Comparison of ENCODE assay signal across 18 cellular contexts in the genomic region with DNA sequence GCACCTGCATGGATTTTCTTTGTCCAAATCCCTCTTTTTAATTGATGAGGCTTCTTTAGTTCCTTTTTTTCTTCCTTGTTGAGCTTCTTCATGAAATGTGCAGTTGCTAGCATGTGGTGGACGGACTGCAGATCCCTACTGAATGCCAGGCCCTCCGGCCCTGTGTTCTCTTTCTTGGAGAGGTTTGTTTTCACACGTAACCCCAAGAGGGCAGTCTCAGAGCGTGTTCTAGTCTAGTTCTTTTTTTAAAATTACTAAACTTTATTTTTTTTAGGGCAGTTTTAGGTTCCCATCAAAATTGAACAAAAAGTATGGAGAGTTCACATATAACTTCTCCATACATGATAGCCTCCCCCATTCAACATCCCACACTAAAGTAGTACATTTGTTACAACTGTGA.
DNase-seq lines count a peak whose midpoint lies in the region; ATAC-seq, FAIRE-seq and TF ChIP-seq lines count a peak whose summit lies in the region.
"Had no signal": no experiment of that assay in that cellular context is flagged by ENCODE, and none has a peak within 500 bp of the region (broad histone marks: within the 10 kb centered on the region; RNA-seq: fewer than 3 reads in every experiment).

No MANE protein-coding gene starts in this region.

- no peak overlapping the region for H3K4ac ChIP-seq in mesenchymal stem cell (ENCODE audit: low read depth in 1 of 2, low read length in 2 of 2)
- H3K4ac ChIP-seq in trophoblast cell (ENCODE audit: low read depth, low read length), result no peak overlapping the region

- H3K18ac ChIP-seq in mesenchymal stem cell (ENCODE audit: low read depth in 1 of 2, low read length in 2 of 2) (no peak overlapping the region), trophoblast cell (ENCODE audit: low read length) (no peak overlapping the region)

- TF ChIP-seq CTCF in AG04450 (IDR thresholded peaks at IDR 0.05; ENCODE audit: low read depth, low read length) (peak; percentile 16; the same call in 1 of the 2 replicates), HCT116 (IDR thresholded peaks at IDR 0.05 in 2 of 3, conservative IDR thresholded peaks at IDR 0.05 in 1 of 3; ENCODE audit: borderline replicate concordance in 1 of 3, insufficient read depth in 1 of 3, low read depth in 2 of 3, low read length in 2 of 3) (no peak), dorsolateral prefrontal cortex (IDR thresholded peaks at IDR 0.05 in 54 of 56, conservative IDR thresholded peaks at IDR 0.05 in 2 of 56; ENCODE audit: low read depth in 1 of 56, partially characterized antibody in 56 of 56) (peak in 49 of 56 donors; percentile 24 to 72 (median 46)), HepG2 (CRISPR knock-in tag; IDR thresholded peaks at IDR 0.05) (no peak)

- FAIRE-seq in HepG2 (lab: Jason Lieb, UNC), result no peak

- no peak for DNase-seq in AG04450 (ENCODE audit: low read depth, low spot score)
- DNase-seq in HCT116 (ENCODE audit: low read depth, low spot score), result no peak
- DNase-seq in dorsolateral prefrontal cortex, result peak in 3 of 10 donors; percentile 4 to 30 (median 15)
- DNase-seq in mesenchymal stem cell, result no peak
- DNase-seq in NCI-H2029 treated with DMSO at 0.1 percent for 48 hours (lab: John Stamatoyannopoulos, UW), result no peak
- no peak for DNase-seq in NAMALWA (ENCODE audit: low spot score)
- DNase-seq in HepG2 (ENCODE audit: low spot score), result no peak
- DNase-seq in trophoblast cell, result no peak
- DNase-seq: activated CD4-positive, alpha-beta memory T cell treated with anti-CD3 and anti-CD28 coated beads for 36 hours; activated T-cell treated with anti-CD3 and anti-CD28 coated beads, Interleukin-2, amount 50 U/mL, for 1 hour; GOT3; NCI-H1105; NCI-H69; right cardiac atrium; stimulated activated naive CD4-positive, alpha-beta T cell treated with Interleukin-2 at 50 U/mL for 16 hours; T-cell had no signal

- 95% methylated on average over 2 of the region's 4 CpGs for WGBS in mesenchymal stem cell
- WGBS in HepG2 (ENCODE audit: low lambda C conversion rate), result 2% methylated on average over 4 of the region's 4 CpGs
- no CpG with 5 or more reads among the region's 4 CpGs for WGBS in trophoblast cell (ENCODE audit: extremely low coverage, insufficient coverage, insufficient read length)

- no peak for TF ChIP-seq POLR2A in HCT116 (IDR thresholded peaks at IDR 0.05; ENCODE audit: borderline replicate concordance, extremely low read depth, insufficient read depth, insufficient read length)
- no peak for TF ChIP-seq POLR2A in HepG2 (IDR thresholded peaks at IDR 0.05; ENCODE audit: insufficient read depth in 1 of 2, low read depth in 2 of 2, low read length in 2 of 2)

- H3K9me2 ChIP-seq in HCT116 (ENCODE audit: insufficient read depth), result no peaks in the 10 kb centered on the region

- in situ Hi-C loops in HepG2 (cut with HindIII; ENCODE audit: extremely low pct_ligation_motif_present, low pct_unique_long_range_greater_than_20kb), result no loop called here

- H3K4me2 ChIP-seq in HCT116 (ENCODE audit: low read length) (no peak overlapping the region), mesenchymal stem cell (ENCODE audit: low read length, poor library complexity, severe bottlenecking) (no peak overlapping the region), HepG2 (ENCODE audit: low read depth, low read length) (no peak overlapping the region), trophoblast cell (ENCODE audit: low read length) (no peak overlapping the region)

- H3K4me3 ChIP-seq in AG04450 (ENCODE audit: low read depth, low read length), result no peak overlapping the region
- H3K4me3 ChIP-seq in HCT116 (replicated peaks in 1 of 2; ENCODE audit: low read depth in 1 of 2, low read length in 2 of 2), result no peak overlapping the region
- H3K4me3 ChIP-seq in dorsolateral prefrontal cortex, result no peak overlapping the region
- H3K4me3 ChIP-seq in mesenchymal stem cell (ENCODE audit: insufficient read depth in 1 of 2, low read depth in 1 of 2, low read length in 2 of 2), result no peak overlapping the region
- H3K4me3 ChIP-seq in HepG2 (replicated peaks in 1 of 3; ENCODE audit: insufficient read depth in 1 of 3, low read depth in 2 of 3, low read length in 3 of 3), result no peak overlapping the region
- no peak overlapping the region for H3K4me3 ChIP-seq in trophoblast cell (ENCODE audit: low read depth, low read length)
- H3K4me3 ChIP-seq: esophagus muscularis mucosa had no signal

- TF ChIP-seq RAD21 in HCT116 (IDR thresholded peaks at IDR 0.05; ENCODE audit: low read depth), result peak; percentile 19; the same call in 1 of the 2 replicates
- no peak for TF ChIP-seq RAD21 in HepG2 (CRISPR knock-in tag; IDR thresholded peaks at IDR 0.05)

- H2BK15ac ChIP-seq in mesenchymal stem cell (ENCODE audit: low read depth, poor library complexity, severe bottlenecking), result no peak overlapping the region

- CTCF ChIA-PET in AG04450 (lab: Charles Lee) (interaction anchor here (0.6 to 1.1 kb wide), 3 partner anchors 46 to 1500 kb away, joined by 3 to 5 read pairs (median 3); no protein-coding TSS in a partner anchor), HCT116 (lab: Charles Lee) (interaction anchor here (0.7 kb wide), 1 partner anchor 484 kb away, joined by 4 read pairs; no protein-coding TSS in a partner anchor), HepG2 (lab: Yijun Ruan, JAX; ENCODE audit: low intra/inter-chr PET ratio, low total read pairs) (no interaction called here)

- intact Hi-C loops in HCT116 (cut with micrococcal nuclease), result loop anchor here (5.0 kb wide), 1 partner anchor 1498 kb away; no protein-coding TSS in a partner anchor
- intact Hi-C loops in dorsolateral prefrontal cortex (cut with DNase I), result loop anchor here in 1 of 2 donors (5.0 kb wide), 4 partner anchors 47 to 482 kb away; partner anchors contain the start of gene CTTNBP2
- intact Hi-C loops in HepG2 (cut with micrococcal nuclease; ENCODE audit: unreplicated experiment), result no loop called here

- H2AFZ ChIP-seq in HCT116 (ENCODE audit: low read depth, low read length, poor library complexity, severe bottlenecking), result no peak overlapping the region
- no peak overlapping the region for H2AFZ ChIP-seq in mesenchymal stem cell (ENCODE audit: low read depth, low read length)
- H2AFZ ChIP-seq in HepG2 (ENCODE audit: low read length), result no peak overlapping the region
- no peak overlapping the region for H2AFZ ChIP-seq in trophoblast cell (ENCODE audit: insufficient read depth, low read length, poor library complexity)

- no peak overlapping the region for H2BK5ac ChIP-seq in mesenchymal stem cell (ENCODE audit: low read depth, low read length, poor library complexity, severe bottlenecking)
- H2BK5ac ChIP-seq in trophoblast cell (ENCODE audit: low read depth, low read length, poor library complexity), result no peak overlapping the region

- TF ChIP-seq EP300 in HepG2 (IDR thresholded peaks at IDR 0.05; ENCODE audit: low read depth in 2 of 2, low read length in 2 of 2) (no peak), HepG2 (CRISPR knock-in tag; IDR thresholded peaks at IDR 0.05; ENCODE audit: borderline replicate concordance) (no peak)

- H4K12ac ChIP-seq in trophoblast cell (ENCODE audit: low read depth, low read length), result no peak overlapping the region

- BruUV-seq in HCT116 (replicated peaks; lab: Mats Ljungman, UMichigan) (no TSS peak), HepG2 (replicated peaks; lab: Mats Ljungman, UMichigan) (no TSS peak)

- H3K4me1 ChIP-seq in HCT116 (ENCODE audit: control insufficient read depth in 1 of 2, insufficient read depth in 2 of 2, low read length in 2 of 2), result peaks cover 0 to 12% of the 10 kb centered on the region in 2 experiments; a peak in 2 of 4 replicates
- peaks cover 7% of the 10 kb centered on the region for H3K4me1 ChIP-seq in mesenchymal stem cell (ENCODE audit: control insufficient read depth, insufficient read depth, low read depth, low read length)
- H3K4me1 ChIP-seq in HepG2 (ENCODE audit: insufficient read depth, low read length), result no peaks in the 10 kb centered on the region
- peaks cover 9 to 16% of the 10 kb centered on the region in 2 experiments for H3K4me1 ChIP-seq in trophoblast cell (ENCODE audit: control insufficient read depth in 1 of 2, insufficient read depth in 2 of 2, low read length in 2 of 2)

- H2BK12ac ChIP-seq in mesenchymal stem cell (ENCODE audit: low read length in 2 of 2) (no peak overlapping the region), trophoblast cell (ENCODE audit: low read length) (no peak overlapping the region)

- H3K27me3 ChIP-seq in AG04450 (ENCODE audit: control insufficient read depth, insufficient read depth, low read length) (no peaks in the 10 kb centered on the region), HCT116 (ENCODE audit: insufficient read depth, low read length) (no peaks in the 10 kb centered on the region), dorsolateral prefrontal cortex (no peaks in the 10 kb centered on the region), mesenchymal stem cell (ENCODE audit: control insufficient read depth in 1 of 2, insufficient read depth in 1 of 2, low read length in 2 of 2) (no peaks in the 10 kb centered on the region), HepG2 (ENCODE audit: control insufficient read depth in 1 of 2, insufficient read depth in 2 of 2, low read length in 2 of 2) (no peaks in the 10 kb centered on the region), trophoblast cell (ENCODE audit: insufficient read depth, low read length) (no peaks in the 10 kb centered on the region)
- H3K27me3 ChIP-seq: esophagus muscularis mucosa, neutrophil had no signal

- peak overlapping the region; percentile 54 for H2BK120ac ChIP-seq in mesenchymal stem cell (ENCODE audit: low read depth, low read length)
- no peak overlapping the region for H2BK120ac ChIP-seq in trophoblast cell (ENCODE audit: insufficient read depth, low read length, poor library complexity)

- no peak overlapping the region for H3K27ac ChIP-seq in AG04450 (ENCODE audit: low read depth, low read length)
- no peak overlapping the region for H3K27ac ChIP-seq in HCT116 (ENCODE audit: low read depth, low read length)
- peak overlapping the region in 4 of 59 donors; percentile 6 to 84 (median 9) for H3K27ac ChIP-seq in dorsolateral prefrontal cortex
- no peak overlapping the region for H3K27ac ChIP-seq in mesenchymal stem cell (ENCODE audit: low read length, poor library complexity, severe bottlenecking)
- no peak overlapping the region for H3K27ac ChIP-seq in HepG2 (ENCODE audit: extremely low read length, insufficient read depth, low read length)
- no peak overlapping the region for H3K27ac ChIP-seq in trophoblast cell (ENCODE audit: low read depth, low read length)
- H3K27ac ChIP-seq: esophagus muscularis mucosa, neutrophil had no signal

- H2AK5ac ChIP-seq in mesenchymal stem cell (ENCODE audit: low read length, severe bottlenecking), result no peak overlapping the region
- no peak overlapping the region for H2AK5ac ChIP-seq in trophoblast cell (ENCODE audit: low read length)

- POLR2A ChIA-PET in AG04450 (lab: Yijun Ruan, JAX) (no interaction called here), HCT116 (lab: Charles Lee) (no interaction called here), HepG2 (lab: Yijun Ruan, JAX) (no interaction called here)

- H4K8ac ChIP-seq in mesenchymal stem cell (ENCODE audit: low read length) (no peak overlapping the region), trophoblast cell (ENCODE audit: low read depth, low read length) (no peak overlapping the region)

- RAD21 ChIA-PET in HCT116 (lab: Charles Lee; ENCODE audit: low non-redundant PET in 1 of 2, low total read pairs in 2 of 2, uncharacterized antibody in 2 of 2, unreplicated experiment in 2 of 2), result no interaction called here

- no peaks in the 10 kb centered on the region for H3K79me1 ChIP-seq in mesenchymal stem cell (replicated peaks; ENCODE audit: low read length, poor library complexity, severe bottlenecking)
- peaks cover 6% of the 10 kb centered on the region for H3K79me1 ChIP-seq in trophoblast cell (ENCODE audit: low read length)

- H4K20me1 ChIP-seq in HCT116 (ENCODE audit: insufficient read depth), result no peaks in the 10 kb centered on the region
- no peaks in the 10 kb centered on the region for H4K20me1 ChIP-seq in HepG2 (ENCODE audit: insufficient read depth, low read length)

- H3K79me2 ChIP-seq in HCT116 (ENCODE audit: insufficient read depth, low read length) (no peaks in the 10 kb centered on the region), HepG2 (ENCODE audit: insufficient read depth, low read length) (no peaks in the 10 kb centered on the region), trophoblast cell (ENCODE audit: control insufficient read depth, insufficient read depth, low read length, poor library complexity) (peaks cover 3% of the 10 kb centered on the region)

- H3K14ac ChIP-seq in mesenchymal stem cell (ENCODE audit: low read length in 2 of 2), result no peak overlapping the region
- no peak overlapping the region for H3K14ac ChIP-seq in trophoblast cell (ENCODE audit: low read length)

- H3K23ac ChIP-seq in mesenchymal stem cell (ENCODE audit: low read length in 2 of 2) (no peak overlapping the region), trophoblast cell (ENCODE audit: low read length) (no peak overlapping the region)

- no peaks in the 10 kb centered on the region for H3K36me3 ChIP-seq in HCT116 (ENCODE audit: control insufficient read depth in 1 of 2, insufficient read depth in 2 of 2, low read length in 2 of 2)
- H3K36me3 ChIP-seq in mesenchymal stem cell (ENCODE audit: control insufficient read depth in 1 of 2, insufficient read depth in 2 of 2, low read depth in 1 of 2, low read length in 2 of 2), result no peaks in the 10 kb centered on the region
- H3K36me3 ChIP-seq in HepG2 (replicated peaks in 1 of 2; ENCODE audit: control insufficient read depth in 1 of 2, insufficient read depth in 2 of 2, low read length in 2 of 2), result no peaks in the 10 kb centered on the region
- no peaks in the 10 kb centered on the region for H3K36me3 ChIP-seq in trophoblast cell (ENCODE audit: control insufficient read depth in 1 of 2, insufficient read depth in 2 of 2, low read length in 2 of 2)
- H3K36me3 ChIP-seq: esophagus muscularis mucosa, neutrophil had no signal

- H3K9ac ChIP-seq in HCT116 (ENCODE audit: low read length) (no peak overlapping the region), mesenchymal stem cell (ENCODE audit: low read length) (no peak overlapping the region), HepG2 (ENCODE audit: insufficient read depth, low read depth, low read length) (no peak overlapping the region), trophoblast cell (ENCODE audit: low read length) (no peak overlapping the region)

- H3K9me3 ChIP-seq in AG04450 (ENCODE audit: control insufficient read depth, insufficient read depth, low read length), result no peaks in the 10 kb centered on the region
- H3K9me3 ChIP-seq in HCT116 (ENCODE audit: control insufficient read depth in 1 of 2, insufficient read depth in 1 of 2, low read depth in 1 of 2, low read length in 2 of 2), result no peaks in the 10 kb centered on the region
- no peaks in the 10 kb centered on the region for H3K9me3 ChIP-seq in mesenchymal stem cell (ENCODE audit: control insufficient read depth, low read length)
- no peaks in the 10 kb centered on the region for H3K9me3 ChIP-seq in HepG2 (ENCODE audit: low read length)
- H3K9me3 ChIP-seq in trophoblast cell (ENCODE audit: insufficient read depth, low read depth, low read length), result no peaks in the 10 kb centered on the region
- H3K9me3 ChIP-seq: esophagus muscularis mucosa, neutrophil had no signal

- H4K91ac ChIP-seq in mesenchymal stem cell (ENCODE audit: low read length) (no peak overlapping the region), trophoblast cell (ENCODE audit: low read depth, low read length) (no peak overlapping the region)

- ATAC-seq in HCT116 (no peak), HepG2 (no peak)
- ATAC-seq: right cardiac atrium, T-cell had no signal

Comparison
In these comparisons a context has a peak if more than half of its experiments do, and no peak if none do; other contexts are left out.
1. CTCF ChIP-seq: peak in AG04450 (single experiment) and dorsolateral prefrontal cortex (49 of 56); none in HCT116 (0 of 3) and HepG2 (single experiment).